ENCODE assay signal across 28 cellular contexts in the genomic region with DNA sequence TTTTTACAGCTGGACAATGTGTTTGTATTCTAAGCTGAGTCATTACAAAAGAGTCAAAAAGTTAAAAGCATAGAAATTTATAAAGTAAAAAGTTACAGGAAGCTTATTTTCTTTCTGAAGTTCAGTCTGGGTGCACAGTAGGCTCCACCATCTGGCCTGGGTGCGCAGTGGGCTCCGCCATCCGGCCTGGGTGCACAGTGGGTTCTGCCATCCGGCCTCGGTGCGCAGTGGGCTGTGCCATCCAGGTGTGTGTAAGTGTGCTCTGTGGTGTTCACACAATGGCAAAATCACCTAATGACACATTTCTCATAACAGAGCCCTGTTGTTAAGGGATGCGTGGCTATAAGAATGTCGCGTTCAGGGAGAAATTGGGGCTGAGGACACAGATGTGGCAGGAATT.
"Had no signal": no experiment of that assay in that cellular context is flagged by ENCODE, and none has a peak within 500 bp of the region (broad histone marks: within the 10 kb centered on the region; RNA-seq: fewer than 3 reads in every experiment).

No MANE protein-coding gene starts in this region.

- H3K27me3 ChIP-seq: left lung, right atrium auricular region, stomach, testis, thyroid gland, upper lobe of right lung, vagina had no signal

- H3K27ac Mint-ChIP-seq: natural killer cell treated with Interleukin-12 subunit alpha and Interleukin-12 subunit beta and Interleukin-15 and Interleukin-18, amount 100 ng/mL, for 72 hours; progenitor cell of endocrine pancreas; stimulated activated naive B cell treated with anti-CD40 and anti-IgM and Interleukin-4, amounts not matched to agents 10 μg/mL and 1 μg/mL and 100 μg/mL, for 72 hours had no signal

- H3K4me3 ChIP-seq: heart left ventricle, left lung, lung, mucosa of descending colon, right atrium auricular region, skin epidermis, stomach, testis, thyroid gland, upper lobe of right lung, vagina had no signal

- H3K4me1 Mint-ChIP-seq: stimulated activated naive B cell treated with anti-CD40 and anti-IgM and Interleukin-4, amounts not matched to agents 10 μg/mL and 1 μg/mL and 100 μg/mL, for 72 hours had no signal

- H3K27ac ChIP-seq: heart left ventricle, left lung, parathyroid adenoma, right atrium auricular region, skin epidermis, stomach, testis, thyroid gland, upper lobe of right lung, vagina had no signal

- H3K36me3 Mint-ChIP-seq: naive thymus-derived CD4-positive, alpha-beta T cell; natural killer cell treated with Interleukin-12 subunit alpha and Interleukin-12 subunit beta and Interleukin-15 and Interleukin-18, amount 100 ng/mL, for 72 hours; stimulated activated naive B cell treated with anti-CD40 and anti-IgM and Interleukin-4, amounts not matched to agents 10 μg/mL and 1 μg/mL and 100 μg/mL, for 72 hours had no signal

- H3K9me3 Mint-ChIP-seq: naive thymus-derived CD4-positive, alpha-beta T cell; natural killer cell treated with Interleukin-12 subunit alpha and Interleukin-12 subunit beta and Interleukin-15 and Interleukin-18, amount 100 ng/mL, for 72 hours had no signal

- H3K27me3 Mint-ChIP-seq: natural killer cell treated with Interleukin-12 subunit alpha and Interleukin-12 subunit beta and Interleukin-15 and Interleukin-18, amount 100 ng/mL, for 72 hours; progenitor cell of endocrine pancreas; stimulated activated naive B cell treated with anti-CD40 and anti-IgM and Interleukin-4, amounts not matched to agents 10 μg/mL and 1 μg/mL and 100 μg/mL, for 72 hours had no signal

- ATAC-seq: heart left ventricle; left colon; left lung; mucosa of descending colon; naive thymus-derived CD4-positive, alpha-beta T cell; natural killer cell treated with Interleukin-12 subunit alpha and Interleukin-12 subunit beta and Interleukin-15 and Interleukin-18, amount 100 ng/mL, for 72 hours; sciatic nerve; stimulated activated naive B cell treated with anti-CD40 and anti-IgM and Interleukin-4, amounts not matched to agents 10 μg/mL and 1 μg/mL and 100 μg/mL, for 72 hours; stimulated activated naive CD8-positive, alpha-beta T cell treated with anti-CD3 and anti-CD28 coated beads, Interleukin-15, Interleukin-2, amounts not matched to agents 100 U/mL and 50 U/mL, for 24 hours; upper lobe of right lung had no signal

- H3K4me1 ChIP-seq: heart left ventricle, left lung, parathyroid adenoma, right atrium auricular region, stomach, testis, thyroid gland, upper lobe of right lung, vagina had no signal

- H3K4me3 Mint-ChIP-seq: naive thymus-derived CD4-positive, alpha-beta T cell; natural killer cell treated with Interleukin-12 subunit alpha and Interleukin-12 subunit beta and Interleukin-15 and Interleukin-18, amount 100 ng/mL, for 72 hours; stimulated activated naive B cell treated with anti-CD40 and anti-IgM and Interleukin-4, amounts not matched to agents 10 μg/mL and 1 μg/mL and 100 μg/mL, for 72 hours had no signal

- H3K9me3 ChIP-seq: heart left ventricle, left lung, mucosa of descending colon, right atrium auricular region, stomach, testis, thyroid gland, upper lobe of right lung, vagina had no signal

- DNase-seq: heart left ventricle; hypothalamus; islet precursor cell; kidney glomerular epithelial cell; left colon; left lung; midbrain; mucosa of descending colon; naive thymus-derived CD4-positive, alpha-beta T cell; stimulated activated CD4-positive, alpha-beta T cell treated with anti-CD3 and anti-CD28 coated beads, Interleukin-12 subunit alpha, Interleukin-12 subunit beta, amount 100 ng/mL, for 4 hours; stimulated activated CD4-positive, alpha-beta T cell treated with anti-CD3 and anti-CD28 coated beads, Interleukin-15, amount 100 ng/mL, for 24 hours; stimulated activated CD4-positive, alpha-beta T cell treated with anti-CD3 and anti-CD28 coated beads, Interleukin-2, amount 100 ng/mL, for 24 hours; stimulated activated CD4-positive, alpha-beta T cell treated with anti-CD3 and anti-CD28 coated beads, Interleukin-4, amount 100 ng/mL, for 1 hour; stimulated activated naive B cell treated with anti-CD40 and anti-IgM and Interleukin-4, amounts not matched to agents 10 μg/mL and 1 μg/mL and 100 μg/mL, for 72 hours; stimulated activated naive CD8-positive, alpha-beta T cell treated with anti-CD3 and anti-CD28 coated beads, Interleukin-15, Interleukin-2, amounts not matched to agents 100 U/mL and 50 U/mL, for 24 hours; stomach; testis; thyroid gland; trophoblast cell; upper lobe of right lung had no signal
